ENCODE assay signal across 8 cellular contexts in genomic region chr2:64523667-64524603, GRCh38.
DNase-seq lines count a peak whose midpoint lies in the region; ATAC-seq lines count a peak whose summit lies in the region.

Gene AFTPH (plus strand): TSS chr2:64524328. CDS start chr2:64551475, 27,147 bp downstream.

- H3K27ac ChIP-seq in cingulate gyrus (ENCODE audit: low read depth, low read length) = peak within 1 kb of the TSS; percentile 79

- peak; percentile 83 for ATAC-seq in HG03442 (IDR thresholded peaks at IDR 0.05; ENCODE audit: unreplicated experiment)

- DNase-seq in Ammon's horn (ENCODE audit: low spot score) = peak; percentile 99
- peak; percentile 91 for DNase-seq in GM19238 (ENCODE audit: insufficient read length, low spot score)
- DNase-seq in NCI-H524 treated with DMSO at 0.1 percent for 48 hours (lab: John Stamatoyannopoulos, UW) = peak; percentile 82
- peak; percentile 99 to 100 for DNase-seq in activated CD4-positive, alpha-beta T cell treated with anti-CD3 and anti-CD28 coated beads for 4 hours
- peak; percentile 99 for DNase-seq in kidney tubule cell (ENCODE audit: low spot score)
- DNase-seq in stimulated activated CD4-positive, alpha-beta T cell treated with anti-CD3 and anti-CD28 coated beads, Interleukin-1b, Interleukin-23, amount 100 ng/mL, for 24 hours (ENCODE audit: low read depth in 4 of 4, low spot score in 1 of 4) = peak; percentile 93 to 99 (median 98)

Comparison
In these comparisons a context has a peak if more than half of its experiments do, and no peak if none do; other contexts are left out.
1. Peak in every context shown above with its lines: DNase-seq, ATAC-seq and H3K27ac ChIP-seq.